ENCODE assay signal across 9 cellular contexts in genomic region chr14:74425525-74426201, GRCh38. TPM values are rescaled to one million over a fixed set of nuclear protein-coding genes. Genes with fewer than 3 reads are reported as not detected.
DNase-seq lines count a peak whose midpoint lies in the region; ATAC-seq, FAIRE-seq and TF ChIP-seq lines count a peak whose summit lies in the region.
"Had no signal": no experiment of that assay in that cellular context is flagged by ENCODE, and none has a peak within 500 bp of the region (broad histone marks: within the 10 kb centered on the region; RNA-seq: fewer than 3 reads in every experiment).

No MANE protein-coding gene starts in this region.

- no peak overlapping the region for H2AFZ ChIP-seq in Karpas-422 (ENCODE audit: low read length)

- H3K9me3 Mint-ChIP-seq in activated naive CD4-positive, alpha-beta T cell treated with anti-CD3 and anti-CD28 coated beads, Interleukin-2, amount 50 U/mL, for 72 hours, result no peaks in the 10 kb centered on the region

- in situ Hi-C loops in Caki2 (cut with HindIII; ENCODE audit: low pct_unique_long_range_greater_than_20kb, low sequenced_read_pairs), result no loop called here

- no peaks in the 10 kb centered on the region for H3K36me3 ChIP-seq in Karpas-422 (ENCODE audit: insufficient read depth, low read length)
- H3K36me3 ChIP-seq: ascending aorta had no signal

- H3K9me2 ChIP-seq in Karpas-422 (replicated peaks; ENCODE audit: insufficient read depth, low read length), result no peaks in the 10 kb centered on the region

- H3K27ac ChIP-seq in RWPE1, result no peak overlapping the region
- H3K27ac ChIP-seq in Karpas-422 (ENCODE audit: low read length), result no peak overlapping the region
- H3K27ac ChIP-seq: ascending aorta had no signal

- no peaks in the 10 kb centered on the region for H3K36me3 Mint-ChIP-seq in activated naive CD4-positive, alpha-beta T cell treated with anti-CD3 and anti-CD28 coated beads, Interleukin-2, amount 50 U/mL, for 72 hours

- no peak overlapping the region for H3K9ac ChIP-seq in Karpas-422 (ENCODE audit: low read length)

- no peaks in the 10 kb centered on the region for H3K9me3 ChIP-seq in Karpas-422 (ENCODE audit: low read length)
- H3K9me3 ChIP-seq: ascending aorta had no signal

- no peak overlapping the region for H3K4me2 ChIP-seq in Karpas-422 (ENCODE audit: low read depth, low read length, poor library complexity, severe bottlenecking)

- no peaks in the 10 kb centered on the region for H3K79me2 ChIP-seq in Karpas-422 (ENCODE audit: low read length)

- no peak overlapping the region for H3K4me3 ChIP-seq in Karpas-422 (ENCODE audit: low read length)

- H3K27me3 ChIP-seq in Karpas-422 (ENCODE audit: low read length), result no peaks in the 10 kb centered on the region
- H3K27me3 ChIP-seq: ascending aorta had no signal

- TF ChIP-seq CTCF in RWPE1 (conservative IDR thresholded peaks at IDR 0.05; ENCODE audit: low read depth), result no peak

- no peak for TF ChIP-seq POLR2A in H54 (IDR thresholded peaks at IDR 0.05; ENCODE audit: low read depth, low read length)

- DNase-seq in Caki2 (ENCODE audit: low read depth), result peak; percentile 14
- DNase-seq in RWPE1 (ENCODE audit: low spot score), result peak; percentile 70
- peak in 1 of 2 donors; percentile 73 for DNase-seq in activated naive CD4-positive, alpha-beta T cell treated with anti-CD3 and anti-CD28 coated beads, Interleukin-2, amount 50 U/mL, for 72 hours (ENCODE audit: low spot score in 2 of 2)
- DNase-seq in iris pigment epithelial cell (ENCODE audit: low read depth), result peak; percentile 8
- peak; percentile 30 to 38 for DNase-seq in stimulated activated CD8-positive, alpha-beta memory T cell treated with anti-CD3 and anti-CD28 coated beads, Interleukin-2, amount 100 ng/mL, for 48 hours (ENCODE audit: low read depth in 2 of 2)
- DNase-seq in Karpas-422, result no peak
- DNase-seq in H54 (ENCODE audit: insufficient read length, low spot score), result no peak

- H4K20me1 ChIP-seq in Karpas-422 (ENCODE audit: insufficient read depth, low read depth, low read length), result no peaks in the 10 kb centered on the region

- H3K4me1 ChIP-seq in Karpas-422 (ENCODE audit: low read length), result peaks cover 8% of the 10 kb centered on the region
- H3K4me1 ChIP-seq: ascending aorta had no signal

- peak; percentile 74 to 88 for ATAC-seq in activated naive CD4-positive, alpha-beta T cell treated with anti-CD3 and anti-CD28 coated beads, Interleukin-2, amount 50 U/mL, for 72 hours
- ATAC-seq in GM19324 (IDR thresholded peaks at IDR 0.05; ENCODE audit: low FRiP score, unreplicated experiment), result no peak

- no peak for FAIRE-seq in H54 (lab: Jason Lieb, UNC)

- POLR2A ChIA-PET in RWPE1 (lab: Yijun Ruan, JAX; ENCODE audit: low non-redundant PET), result no interaction called here

- CTCF ChIA-PET in RWPE1 (lab: Yijun Ruan, JAX), result no interaction called here

- no peak overlapping the region for H3K27ac Mint-ChIP-seq in activated naive CD4-positive, alpha-beta T cell treated with anti-CD3 and anti-CD28 coated beads, Interleukin-2, amount 50 U/mL, for 72 hours

RNA-seq across cellular contexts. Expression of gene SYNDIG1L, which starts 0.3 kb away (rescaled TPM):
- not detected in 2 replicates for total RNA-seq in Caki2 (2014; rRNA removed; shearing (Covaris generic); ENCODE audit: low replicate concordance)
- total RNA-seq in activated naive CD4-positive, alpha-beta T cell treated with anti-CD3 and anti-CD28 coated beads, Interleukin-2, amount 50 U/mL, for 72 hours, result not detected
- total RNA-seq in Karpas-422 (2014; rRNA removed; shearing (Covaris generic); ENCODE audit: low replicate concordance), result not detected in 2 replicates
- total RNA-seq: ascending aorta had no signal

Comparison
In these comparisons a context has a peak if more than half of its experiments do, and no peak if none do; other contexts are left out.
1. DNase-seq: peak in Caki2 (single experiment), RWPE1 (single experiment), iris pigment epithelial cell (single experiment) and stimulated activated CD8-positive, alpha-beta memory T cell treated with anti-CD3 and anti-CD28 coated beads, Interleukin-2, amount 100 ng/mL, for 48 hours (2 of 2); none in Karpas-422 (single experiment) and H54 (single experiment).